ENCODE assay signal across 19 cellular contexts in genomic region chr10:11468126-11468742, GRCh38.
DNase-seq lines count a peak whose midpoint lies in the region; ATAC-seq and TF ChIP-seq lines count a peak whose summit lies in the region.
"Had no signal": no experiment of that assay in that cellular context is flagged by ENCODE, and none has a peak within 500 bp of the region (broad histone marks: within the 10 kb centered on the region; RNA-seq: fewer than 3 reads in every experiment).

No MANE protein-coding gene starts in this region.

- H3T11ph ChIP-seq in H9 (ENCODE audit: low read length) = no peak overlapping the region

- H3K23ac ChIP-seq in H9 (ENCODE audit: insufficient read length, low read depth, low read length) = no peak overlapping the region

- H3K27me3 Mint-ChIP-seq in H9 (ENCODE audit: low read depth) (no peaks in the 10 kb centered on the region), activated B cell treated with CpG ODN at 0.5 μM for 24 hours (no peaks in the 10 kb centered on the region)
- H3K27me3 Mint-ChIP-seq in activated naive CD8-positive, alpha-beta T cell treated with anti-CD3 and anti-CD28 coated beads for 36 hours = no peaks in the 10 kb centered on the region
- H3K27me3 Mint-ChIP-seq: activated naive CD8-positive, alpha-beta T cell treated with anti-CD3 and anti-CD28 coated beads, Interleukin-2, amount 10 ng/mL, durations not matched to agents 7 days and 5 days had no signal

- WGBS in H9 (ENCODE audit: extremely low coverage, insufficient read length, low lambda C conversion rate) = no CpG with 5 or more reads among the region's 7 CpGs

- H3K14ac ChIP-seq in H9 (ENCODE audit: insufficient read depth, low read length) = no peak overlapping the region; the same call in 1 of the 2 replicates

- H3K9ac ChIP-seq in H9 (ENCODE audit: extremely low read depth, insufficient read length, low read length) = no peak overlapping the region
- H3K9ac ChIP-seq: neural progenitor cell had no signal

- intact Hi-C loops in activated B cell treated with CpG ODN at 0.5 μM for 24 hours (cut with micrococcal nuclease) = no loop called here

- no peaks in the 10 kb centered on the region for H4K20me1 ChIP-seq in H9 (ENCODE audit: control insufficient read depth, insufficient read depth, insufficient read length)

- no peak overlapping the region for H3K4me3 Mint-ChIP-seq in H9
- no peak overlapping the region for H3K4me3 Mint-ChIP-seq in activated B cell treated with CpG ODN at 0.5 μM for 24 hours
- no peak overlapping the region for H3K4me3 Mint-ChIP-seq in activated naive CD8-positive, alpha-beta T cell treated with anti-CD3 and anti-CD28 coated beads for 36 hours
- H3K4me3 Mint-ChIP-seq: activated naive CD8-positive, alpha-beta T cell treated with anti-CD3 and anti-CD28 coated beads, Interleukin-2, amount 10 ng/mL, durations not matched to agents 7 days and 5 days; neural progenitor cell had no signal

- peaks cover 30 to 31% of the 10 kb centered on the region in 2 experiments for H3K4me1 Mint-ChIP-seq in H9
- H3K4me1 Mint-ChIP-seq in activated B cell treated with CpG ODN at 0.5 μM for 24 hours = peaks cover 18% of the 10 kb centered on the region
- H3K4me1 Mint-ChIP-seq in activated naive CD8-positive, alpha-beta T cell treated with anti-CD3 and anti-CD28 coated beads for 36 hours = peaks cover 2% of the 10 kb centered on the region

- H2BK120ac ChIP-seq in H9 (ENCODE audit: low read depth, low read length, poor library complexity, severe bottlenecking) = no peak overlapping the region

- CTCF ChIA-PET in activated B cell treated with CpG ODN at 0.5 μM for 24 hours (lab: Charles Lee) = no interaction called here

- H2BK12ac ChIP-seq in H9 (ENCODE audit: insufficient read length, low read depth, low read length) = no peak overlapping the region

- H3K27ac Mint-ChIP-seq in H9 (peak overlapping the region; percentile 28 to 80 (median 59); a peak in 4 of 7 replicates), activated B cell treated with CpG ODN at 0.5 μM for 24 hours (peak overlapping the region; percentile 10)
- H3K27ac Mint-ChIP-seq in activated naive CD8-positive, alpha-beta T cell treated with anti-CD3 and anti-CD28 coated beads for 36 hours = no peak overlapping the region
- H3K27ac Mint-ChIP-seq: activated naive CD8-positive, alpha-beta T cell treated with anti-CD3 and anti-CD28 coated beads, Interleukin-2, amount 10 ng/mL, durations not matched to agents 7 days and 5 days; neural progenitor cell had no signal

- H3K9me3 Mint-ChIP-seq in H9 = no peaks in the 10 kb centered on the region; a peak in 1 of 5 replicates
- no peaks in the 10 kb centered on the region for H3K9me3 Mint-ChIP-seq in activated B cell treated with CpG ODN at 0.5 μM for 24 hours
- no peaks in the 10 kb centered on the region for H3K9me3 Mint-ChIP-seq in activated naive CD8-positive, alpha-beta T cell treated with anti-CD3 and anti-CD28 coated beads for 36 hours
- H3K9me3 Mint-ChIP-seq: activated naive CD8-positive, alpha-beta T cell treated with anti-CD3 and anti-CD28 coated beads, Interleukin-2, amount 10 ng/mL, durations not matched to agents 7 days and 5 days; neural progenitor cell had no signal

- peaks cover 3% of the 10 kb centered on the region for H3K23me2 ChIP-seq in H9 (ENCODE audit: insufficient read length, low read depth, low read length, poor library complexity, severe bottlenecking)

- no peak overlapping the region for H2BK15ac ChIP-seq in H9 (ENCODE audit: low read depth, low read length)

- no peak overlapping the region for H2BK20ac ChIP-seq in H9 (ENCODE audit: low read depth, low read length, poor library complexity, severe bottlenecking)

- ATAC-seq in activated B cell treated with CpG ODN at 0.5 μM for 24 hours (ENCODE audit: low read depth) (no peak), foreskin keratinocyte (peak; percentile 77), HG03025 (IDR thresholded peaks at IDR 0.05; ENCODE audit: low FRiP score, unreplicated experiment) (no peak)
- ATAC-seq: gastrocnemius medialis, right cardiac atrium, SK-N-SH treated with all-trans-retinoic acid at 6 μM for 48 hours had no signal

- no peak overlapping the region for H4K5ac ChIP-seq in H9 (ENCODE audit: insufficient read length, low read depth, low read length)

- peaks cover 7% of the 10 kb centered on the region for H3K4me1 ChIP-seq in H9 (ENCODE audit: insufficient read depth, low read length)
- peaks cover 6% of the 10 kb centered on the region for H3K4me1 ChIP-seq in foreskin keratinocyte
- H3K4me1 ChIP-seq: gastrocnemius medialis, HAP-1 had no signal

- TF ChIP-seq CTCF in H9 (conservative IDR thresholded peaks at IDR 0.05) (no peak), activated B cell treated with CpG ODN at 0.5 μM for 24 hours (IDR thresholded peaks at IDR 0.05) (no peak), foreskin keratinocyte (conservative IDR thresholded peaks at IDR 0.05) (no peak)

- POLR2A ChIA-PET in activated B cell treated with CpG ODN at 0.5 μM for 24 hours (lab: Charles Lee) = no interaction called here

- no peak overlapping the region for H3K18ac ChIP-seq in H9 (ENCODE audit: insufficient read length, low read depth, low read length)

- H3K36me3 Mint-ChIP-seq in H9 (ENCODE audit: insufficient read depth in 1 of 3, low read depth in 3 of 3) (peaks cover 6 to 20% (median 20%) of the 10 kb centered on the region in 3 experiments; a peak in 6 of 7 replicates), activated B cell treated with CpG ODN at 0.5 μM for 24 hours (ENCODE audit: low read depth) (peaks cover 64% of the 10 kb centered on the region)
- H3K36me3 Mint-ChIP-seq in activated naive CD8-positive, alpha-beta T cell treated with anti-CD3 and anti-CD28 coated beads for 36 hours = peaks cover under 1% of the 10 kb centered on the region
- H3K36me3 Mint-ChIP-seq: activated naive CD8-positive, alpha-beta T cell treated with anti-CD3 and anti-CD28 coated beads, Interleukin-2, amount 10 ng/mL, durations not matched to agents 7 days and 5 days had no signal

- no peak overlapping the region for H2AK5ac ChIP-seq in H9 (ENCODE audit: insufficient read length, low read length)

- no peaks in the 10 kb centered on the region for H3K9me3 ChIP-seq in H9 (ENCODE audit: control insufficient read depth, low read depth, low read length)
- H3K9me3 ChIP-seq: gastrocnemius medialis, HAP-1 had no signal

- no peaks in the 10 kb centered on the region for H3K79me1 ChIP-seq in H9 (ENCODE audit: insufficient read depth, low read depth, low read length, poor library complexity, severe bottlenecking)

- H2AFZ ChIP-seq in H9 (ENCODE audit: low read length) = no peak overlapping the region
- H2AFZ ChIP-seq: neural progenitor cell had no signal

- no peak overlapping the region for H3K4me2 ChIP-seq in H9 (ENCODE audit: insufficient read depth, insufficient read length, low read length)
- H3K4me2 ChIP-seq: neural progenitor cell had no signal

- H4K91ac ChIP-seq in H9 (ENCODE audit: insufficient read length, low read depth, low read length) = no peak overlapping the region

- H3K56ac ChIP-seq in H9 (ENCODE audit: insufficient read length, low read depth, low read length) = no peak overlapping the region

- no peak overlapping the region for H3K4ac ChIP-seq in H9 (ENCODE audit: low read depth, low read length)

- H3K27me3 ChIP-seq in H9 (ENCODE audit: insufficient read depth, low read length) (no peaks in the 10 kb centered on the region), foreskin keratinocyte (no peaks in the 10 kb centered on the region)
- H3K27me3 ChIP-seq: gastrocnemius medialis, neural progenitor cell had no signal

- H3K79me2 ChIP-seq in H9 (ENCODE audit: insufficient read depth, low read length) = no peaks in the 10 kb centered on the region

- H4K8ac ChIP-seq in H9 (replicated peaks; ENCODE audit: insufficient read length, low read depth, low read length) = no peak overlapping the region

- H3K27ac ChIP-seq in H9 (ENCODE audit: insufficient read length, low read depth, low read length) (no peak overlapping the region), foreskin keratinocyte (no peak overlapping the region)
- H3K27ac ChIP-seq: gastrocnemius medialis, neural progenitor cell had no signal

- no peak overlapping the region for H2BK5ac ChIP-seq in H9 (ENCODE audit: insufficient read length, low read length)

- DNase-seq in H9 (no peak), activated B cell treated with CpG ODN at 0.5 μM for 24 hours (no peak), foreskin keratinocyte (peak; percentile 8 to 42), renal cortical epithelial cell (ENCODE audit: low read depth) (peak; percentile 57), occipital lobe (lab: John Stamatoyannopoulos, UW) (no peak)
- DNase-seq in effector CD8-positive, alpha-beta T cell (lab: John Stamatoyannopoulos, UW) = no peak
- DNase-seq in activated naive CD8-positive, alpha-beta T cell treated with anti-CD3 and anti-CD28 coated beads for 36 hours = no peak
- DNase-seq: activated naive CD8-positive, alpha-beta T cell treated with anti-CD3 and anti-CD28 coated beads, Interleukin-2, amount 10 ng/mL, durations not matched to agents 7 days and 5 days; activated T-cell treated with anti-CD3 and anti-CD28 coated beads, Interleukin-2, amount 50 U/mL, for 48 hours; Calu3; caudate nucleus; gastrocnemius medialis; NCI-H526; right cardiac atrium; stimulated activated CD4-positive, alpha-beta T cell treated with anti-CD3 and anti-CD28 coated beads, Interleukin-2, amount 100 ng/mL, for 24 hours had no signal

Comparison
In these comparisons a context has a peak if more than half of its experiments do, and no peak if none do; other contexts are left out.
1. DNase-seq: peak in foreskin keratinocyte (2 of 2) and renal cortical epithelial cell (single experiment); none in H9 (single experiment), activated B cell treated with CpG ODN at 0.5 μM for 24 hours (single experiment), effector CD8-positive, alpha-beta T cell (single experiment), activated naive CD8-positive, alpha-beta T cell treated with anti-CD3 and anti-CD28 coated beads for 36 hours (single experiment) and occipital lobe (single experiment).